Comparison of ENCODE assay signal across 38 cellular contexts in the genomic region with DNA sequence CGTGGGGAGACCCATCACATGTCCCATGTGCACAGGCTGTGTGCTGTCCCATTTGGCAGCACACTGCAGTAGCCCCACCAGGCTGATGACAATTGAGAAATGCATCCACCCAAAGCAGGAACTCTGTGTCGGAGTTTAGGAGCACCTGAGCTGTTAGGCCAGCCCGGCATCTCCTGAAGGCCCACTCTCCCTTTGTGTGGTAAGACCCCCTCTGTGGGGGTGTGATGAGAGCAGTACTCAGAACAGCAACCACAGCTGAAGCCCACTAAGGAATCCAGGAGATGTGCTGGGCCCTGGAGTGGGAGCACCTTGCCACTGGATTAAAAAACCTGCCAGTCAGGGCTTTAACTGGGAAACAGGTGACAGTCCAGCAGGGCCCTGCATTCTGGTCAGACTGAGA. TPM values are rescaled to one million over a fixed set of nuclear protein-coding genes. Genes with fewer than 3 reads are reported as not detected.
"Had no signal": no experiment of that assay in that cellular context is flagged by ENCODE, and none has a peak within 500 bp of the region (broad histone marks: within the 10 kb centered on the region; RNA-seq: fewer than 3 reads in every experiment).

No MANE protein-coding gene starts in this region.

- H3K9me3 Mint-ChIP-seq: activated CD4-positive, alpha-beta memory T cell treated with anti-CD3 and anti-CD28 coated beads, Interleukin-2, amount 10 ng/mL, durations not matched to agents 7 days and 5 days; activated CD4-positive, alpha-beta T cell treated with anti-CD3 and anti-CD28 coated beads, Interleukin-2, amount 10 ng/mL, durations not matched to agents 7 days and 5 days; activated naive CD8-positive, alpha-beta T cell treated with anti-CD3 and anti-CD28 coated beads, Interleukin-2, amount 50 U/mL, for 24 hours; activated T-cell treated with anti-CD3 and anti-CD28 coated beads, Interleukin-2, amount 50 U/mL, for 24 hours; activated T-cell treated with anti-CD3 and anti-CD28 coated beads, Interleukin-2, amount 50 U/mL, for 72 hours; brain; dendritic cell treated with granulocyte-macrophage colony-stimulating factor and Interleukin-4, amounts not matched to agents 40 ng/mL and 50 ng/mL, for 4 days; endodermal cell; WTC11 had no signal

- H3K27me3 Mint-ChIP-seq: activated CD4-positive, alpha-beta T cell treated with anti-CD3 and anti-CD28 coated beads, Interleukin-2, amount 10 ng/mL, durations not matched to agents 7 days and 5 days; activated naive CD8-positive, alpha-beta T cell; activated naive CD8-positive, alpha-beta T cell treated with anti-CD3 and anti-CD28 coated beads, Interleukin-2, amount 50 U/mL, for 24 hours had no signal

- H3K4me3 ChIP-seq: adrenal gland, breast epithelium, cardiac muscle cell, coronary artery, dorsolateral prefrontal cortex, esophagus squamous epithelium, gastroesophageal sphincter, heart right ventricle had no signal

- H3K36me3 ChIP-seq: adrenal gland, breast epithelium, cardiac muscle cell, esophagus squamous epithelium, gastroesophageal sphincter, heart right ventricle had no signal

- H3K27me3 ChIP-seq: adrenal gland, breast epithelium, cardiac muscle cell, esophagus squamous epithelium had no signal

- H3K9me3 ChIP-seq: adrenal gland, breast epithelium, esophagus squamous epithelium, gastroesophageal sphincter, heart right ventricle had no signal

- H3K4me1 Mint-ChIP-seq: brain, endodermal cell had no signal

- DNase-seq: activated CD4-positive, alpha-beta memory T cell treated with anti-CD3 and anti-CD28 coated beads, Interleukin-2, amount 10 ng/mL, durations not matched to agents 7 days and 5 days; activated CD4-positive, alpha-beta T cell treated with anti-CD3 and anti-CD28 coated beads for 1 hour; activated CD4-positive, alpha-beta T cell treated with anti-CD3 and anti-CD28 coated beads for 4 hours; activated CD4-positive, alpha-beta T cell treated with anti-CD3 and anti-CD28 coated beads, Interleukin-2, amount 10 ng/mL, durations not matched to agents 7 days and 5 days; activated CD4-positive, alpha-beta T cell treated with anti-CD3 and anti-CD28 coated beads, Interleukin-2, amount 50 U/mL, for 4 hours; activated CD8-positive, alpha-beta memory T cell treated with anti-CD3 and anti-CD28 coated beads, Interleukin-2, amount 50 U/mL, for 48 hours; activated gamma-delta T cell; activated naive CD4-positive, alpha-beta T cell; activated naive CD4-positive, alpha-beta T cell treated with anti-CD3 and anti-CD28 coated beads, Interleukin-2, amount 50 U/mL, for 16 hours; activated naive CD8-positive, alpha-beta T cell treated with anti-CD3 and anti-CD28 coated beads, Interleukin-2, amount 50 U/mL, for 24 hours; activated T-cell treated with anti-CD3 and anti-CD28 coated beads for 4 hours; activated T-cell treated with anti-CD3 and anti-CD28 coated beads, Interleukin-2, amount 50 U/mL, for 24 hours; activated T-cell treated with anti-CD3 and anti-CD28 coated beads, Interleukin-2, amount 50 U/mL, for 72 hours; adrenal gland; amygdala; aorta; central memory CD4-positive, alpha-beta T cell; dorsolateral prefrontal cortex; effector memory CD4-positive, alpha-beta T cell; endodermal cell; esophagus squamous epithelium; foreskin melanocyte; heart right ventricle; T-helper 2 cell had no signal

- H3K4me1 ChIP-seq: breast epithelium, esophagus squamous epithelium, gastroesophageal sphincter, heart right ventricle had no signal

- H3K27ac ChIP-seq: adrenal gland, breast epithelium, cardiac muscle cell, coronary artery, dorsolateral prefrontal cortex, esophagus squamous epithelium, gastroesophageal sphincter, heart right ventricle had no signal

- H3K4me3 Mint-ChIP-seq: activated CD4-positive, alpha-beta memory T cell treated with anti-CD3 and anti-CD28 coated beads, Interleukin-2, amount 10 ng/mL, durations not matched to agents 7 days and 5 days; activated CD4-positive, alpha-beta T cell treated with anti-CD3 and anti-CD28 coated beads, Interleukin-2, amount 10 ng/mL, durations not matched to agents 7 days and 5 days; activated naive CD8-positive, alpha-beta T cell; activated naive CD8-positive, alpha-beta T cell treated with anti-CD3 and anti-CD28 coated beads, Interleukin-2, amount 50 U/mL, for 24 hours; activated T-cell treated with anti-CD3 and anti-CD28 coated beads, Interleukin-2, amount 50 U/mL, for 24 hours; activated T-cell treated with anti-CD3 and anti-CD28 coated beads, Interleukin-2, amount 50 U/mL, for 72 hours; brain; dendritic cell treated with granulocyte-macrophage colony-stimulating factor and Interleukin-4, amounts not matched to agents 40 ng/mL and 50 ng/mL, for 4 days; endodermal cell; WTC11 had no signal

- H3K36me3 Mint-ChIP-seq: activated naive CD8-positive, alpha-beta T cell; brain; WTC11 had no signal

- ATAC-seq: activated T-cell treated with anti-CD3 and anti-CD28 coated beads, Interleukin-2, amount 50 U/mL, for 72 hours; gastroesophageal sphincter; heart right ventricle; WTC11 had no signal

- H3K27ac Mint-ChIP-seq: activated CD4-positive, alpha-beta memory T cell treated with anti-CD3 and anti-CD28 coated beads, Interleukin-2, amount 10 ng/mL, durations not matched to agents 7 days and 5 days; activated CD4-positive, alpha-beta T cell treated with anti-CD3 and anti-CD28 coated beads, Interleukin-2, amount 10 ng/mL, durations not matched to agents 7 days and 5 days; activated naive CD8-positive, alpha-beta T cell; activated naive CD8-positive, alpha-beta T cell treated with anti-CD3 and anti-CD28 coated beads, Interleukin-2, amount 50 U/mL, for 24 hours; activated T-cell treated with anti-CD3 and anti-CD28 coated beads, Interleukin-2, amount 50 U/mL, for 24 hours; activated T-cell treated with anti-CD3 and anti-CD28 coated beads, Interleukin-2, amount 50 U/mL, for 72 hours; brain; dendritic cell treated with granulocyte-macrophage colony-stimulating factor and Interleukin-4, amounts not matched to agents 40 ng/mL and 50 ng/mL, for 4 days; endodermal cell; WTC11 had no signal

RNA-seq across cellular contexts. Expression of a gene that starts 37.2 kb away (rescaled TPM):
- total RNA-seq: activated CD4-positive, alpha-beta memory T cell treated with anti-CD3 and anti-CD28 coated beads, Interleukin-2, amount 10 ng/mL, durations not matched to agents 7 days and 5 days; activated CD4-positive, alpha-beta T cell treated with anti-CD3 and anti-CD28 coated beads, Interleukin-2, amount 10 ng/mL, durations not matched to agents 7 days and 5 days; cardiac muscle cell; cerebellum; epithelial cell of proximal tubule; fibroblast of lung; fibroblast of villous mesenchyme; glomerular endothelial cell; T-helper 1 cell treated with Interleukin-12 subunit alpha and Interleukin-12 subunit beta and Interleukin-4 antibody, amounts not matched to agents 30 ng/mL and 1 ng/mL, for 36 hours had no signal
